Comparison of ENCODE assay signal across 29 cellular contexts in genomic region chr18:31205273-31205672, GRCh38. TPM values are rescaled to one million over a fixed set of nuclear protein-coding genes. Genes with fewer than 3 reads are reported as not detected.
DNase-seq lines count a peak whose midpoint lies in the region; FAIRE-seq and TF ChIP-seq lines count a peak whose summit lies in the region.
"Had no signal": no experiment of that assay in that cellular context is flagged by ENCODE, and none has a peak within 500 bp of the region (broad histone marks: within the 10 kb centered on the region; RNA-seq: fewer than 3 reads in every experiment).

No MANE protein-coding gene starts in this region.

- no peaks in the 10 kb centered on the region for H3K27me3 Mint-ChIP-seq in MCF 10A (ENCODE audit: insufficient read depth, unreplicated experiment)
- H3K27me3 Mint-ChIP-seq: memory B cell had no signal

- BruUV-seq in mammary epithelial cell (replicated peaks; lab: Mats Ljungman, UMichigan) (no TSS peak), MCF 10A (replicated peaks; lab: Mats Ljungman, UMichigan) (no TSS peak)

- WGBS in mammary epithelial cell (ENCODE audit: low coverage, missing lambda C conversion rate) = 0% methylated on average over 2 of the region's 2 CpGs
- 17 to 58% (median 45%) methylated on average over 2 of the region's 2 CpGs for WGBS in small intestine, 3 donors
- WGBS in adrenal gland, 4 donors = 78 to 87% (median 83%) methylated on average over 2 of the region's 2 CpGs

- CTCF ChIA-PET in mammary epithelial cell (lab: Charles Lee; ENCODE audit: low non-redundant PET) = no interaction called here
- CTCF ChIA-PET in MCF 10A (lab: Yijun Ruan, JAX) = interaction anchor here (1.3 kb wide), 1 partner anchor 102 kb away, joined by 4 read pairs; no protein-coding TSS in a partner anchor

- TF ChIP-seq POLR2A in adrenal gland (IDR thresholded peaks at IDR 0.05) = no peak

- H3K9me3 ChIP-seq in mammary epithelial cell (replicated peaks; ENCODE audit: insufficient read depth, low read length) (no peaks in the 10 kb centered on the region), right atrium auricular region (no peaks in the 10 kb centered on the region), small intestine (ENCODE audit: control insufficient read depth, low read depth) (no peaks in the 10 kb centered on the region), adrenal gland (replicated peaks in 1 of 3) (no peaks in the 10 kb centered on the region)
- H3K9me3 ChIP-seq: stomach, tibial artery had no signal

- in situ Hi-C loops in mammary epithelial cell (cut with MboI; ENCODE audit: low sequenced_read_pairs in 2 of 2) = no loop called here

- no peak for FAIRE-seq in small intestine (lab: Jason Lieb, UNC)
- FAIRE-seq: H54 had no signal

- intact Hi-C loops in mammary epithelial cell (cut with micrococcal nuclease) (no loop called here), MCF 10A (cut with micrococcal nuclease) (no loop called here), adrenal gland (cut with DNase I) (no loop called here)

- no peak overlapping the region for H3K27ac Mint-ChIP-seq in MCF 10A (ENCODE audit: low read depth, unreplicated experiment)
- H3K27ac Mint-ChIP-seq: CD8-positive, alpha-beta T cell; memory B cell had no signal

- no peaks in the 10 kb centered on the region for H3K36me3 ChIP-seq in mammary epithelial cell (ENCODE audit: insufficient read depth, low read length)
- H3K36me3 ChIP-seq in right atrium auricular region = no peaks in the 10 kb centered on the region
- H3K36me3 ChIP-seq in small intestine (ENCODE audit: control insufficient read depth in 2 of 2, insufficient read depth in 2 of 2, low read length in 2 of 2) = no peaks in the 10 kb centered on the region
- no peaks in the 10 kb centered on the region for H3K36me3 ChIP-seq in adrenal gland (replicated peaks in 1 of 2)
- H3K36me3 ChIP-seq: stomach, tibial artery had no signal

- peak overlapping the region; percentile 8 for H2AFZ ChIP-seq in mammary epithelial cell (ENCODE audit: low read depth, low read length)

- H3K36me3 Mint-ChIP-seq in MCF 10A (ENCODE audit: insufficient read depth, unreplicated experiment) = no peaks in the 10 kb centered on the region
- H3K36me3 Mint-ChIP-seq: CD8-positive, alpha-beta T cell; memory B cell had no signal

- no peaks in the 10 kb centered on the region for H3K79me2 ChIP-seq in mammary epithelial cell (ENCODE audit: insufficient read depth, low read length)

- TF ChIP-seq CTCF in mammary epithelial cell (conservative IDR thresholded peaks at IDR 0.05 in 1 of 2, IDR thresholded peaks at IDR 0.05 in 1 of 2; ENCODE audit: extremely low read depth in 1 of 2, insufficient read depth in 1 of 2, low read depth in 1 of 2, low read length in 2 of 2) = no peak
- TF ChIP-seq CTCF in MCF 10A (IDR thresholded peaks at IDR 0.05; ENCODE audit: unreplicated experiment) = no peak
- TF ChIP-seq CTCF in VCaP (conservative IDR thresholded peaks at IDR 0.05) = no peak
- no peak for TF ChIP-seq CTCF in right atrium auricular region (IDR thresholded peaks at IDR 0.05)
- TF ChIP-seq CTCF in adrenal gland (IDR thresholded peaks at IDR 0.05) = no peak

- no peaks in the 10 kb centered on the region for H3K9me3 Mint-ChIP-seq in MCF 10A (ENCODE audit: unreplicated experiment)

- peaks cover 32% of the 10 kb centered on the region for H3K4me1 Mint-ChIP-seq in MCF 10A (ENCODE audit: insufficient read depth, unreplicated experiment)
- H3K4me1 Mint-ChIP-seq: memory B cell had no signal

- H3K27ac ChIP-seq in mammary epithelial cell (ENCODE audit: insufficient read depth, low read depth, low read length) (no peak overlapping the region), VCaP (peak overlapping the region; percentile 89), right atrium auricular region (peak overlapping the region; percentile 28 to 77), small intestine (ENCODE audit: low read depth in 1 of 2, low read length in 1 of 2) (peak overlapping the region; percentile 59 to 64), adrenal gland (no peak overlapping the region)
- H3K27ac ChIP-seq: dorsolateral prefrontal cortex, stomach, tibial artery had no signal

- H3K27me3 ChIP-seq in mammary epithelial cell (ENCODE audit: insufficient read depth, low read length) (no peaks in the 10 kb centered on the region), right atrium auricular region (no peaks in the 10 kb centered on the region), small intestine (ENCODE audit: control insufficient read depth in 2 of 2, insufficient read depth in 2 of 2, low read length in 2 of 2) (no peaks in the 10 kb centered on the region), adrenal gland (no peaks in the 10 kb centered on the region)
- H3K27me3 ChIP-seq: stomach, tibial artery had no signal

- peaks cover 17% of the 10 kb centered on the region for H3K4me1 ChIP-seq in mammary epithelial cell (ENCODE audit: insufficient read depth, low read length)
- peaks cover 0 to 8% of the 10 kb centered on the region in 2 donors for H3K4me1 ChIP-seq in right atrium auricular region
- peaks cover 0 to 4% of the 10 kb centered on the region in 2 donors for H3K4me1 ChIP-seq in small intestine (ENCODE audit: control insufficient read depth in 2 of 2, insufficient read depth in 1 of 2, low read depth in 1 of 2, low read length in 1 of 2)
- H3K4me1 ChIP-seq in adrenal gland (replicated peaks in 1 of 2) = no peaks in the 10 kb centered on the region

- no peak for DNase-seq in mammary epithelial cell
- no peak for DNase-seq in MCF 10A (ENCODE audit: unreplicated experiment)
- DNase-seq in right atrium auricular region (ENCODE audit: low spot score) = no peak
- peak; percentile 37 for DNase-seq in small intestine
- no peak for DNase-seq in adrenal gland
- DNase-seq in NCI-H1694 treated with DMSO at 0.1 percent for 48 hours (lab: John Stamatoyannopoulos, UW) = no peak
- DNase-seq in NCI-H774 (lab: John Stamatoyannopoulos, UW) = no peak
- DNase-seq: activated effector memory CD4-positive, alpha-beta T cell treated with anti-CD3 and anti-CD28 coated beads, Interleukin-2, amount 50 U/mL, for 16 hours; activated T-cell treated with anti-CD3 and anti-CD28 coated beads, Interleukin-2, amount 50 U/mL, for 1 hour; CD8-positive, alpha-beta T cell; DMS 273 treated with DMSO at 0.1 percent for 48 hours; dorsolateral prefrontal cortex; IMR-90; kidney glomerular epithelial cell; NCI-H1105 treated with DMSO at 0.1 percent for 48 hours; NCI-H2029 treated with DMSO at 0.1 percent for 48 hours; NCI-H226; NCI-H748 treated with DMSO at 0.1 percent for 48 hours; stimulated activated CD4-positive, alpha-beta T cell treated with anti-CD3 and anti-CD28 coated beads, Interleukin-2, amount 100 ng/mL, for 24 hours; stomach; T-helper 2 cell; tibial artery had no signal

- POLR2A ChIA-PET in MCF 10A (lab: Yijun Ruan, JAX) = interaction anchor here (0.7 to 5.2 kb wide), 5 partner anchors 7 to 166 kb away, joined by 3 to 37 read pairs (median 13); no protein-coding TSS in a partner anchor

- no peak overlapping the region for H3K4me2 ChIP-seq in mammary epithelial cell (ENCODE audit: insufficient read depth, low read depth, low read length)

- dilution Hi-C loops in mammary epithelial cell (cut with HindIII; ENCODE audit: low sequenced_read_pairs) = no loop called here

- H4K20me1 ChIP-seq in mammary epithelial cell (ENCODE audit: insufficient read depth, low read length) = no peaks in the 10 kb centered on the region

- no peak overlapping the region for H3K9ac ChIP-seq in mammary epithelial cell (ENCODE audit: insufficient read depth, low read length)

- no peak overlapping the region for H3K4me3 Mint-ChIP-seq in MCF 10A (ENCODE audit: unreplicated experiment)
- H3K4me3 Mint-ChIP-seq: CD8-positive, alpha-beta T cell; memory B cell had no signal

- H3K4me3 ChIP-seq in mammary epithelial cell (replicated peaks in 1 of 3; ENCODE audit: insufficient read depth in 1 of 3, low read depth in 2 of 3, low read length in 3 of 3) (no peak overlapping the region), right atrium auricular region (peak overlapping the region; percentile 29 to 36), small intestine (ENCODE audit: low read depth in 1 of 2, low read length in 2 of 2) (no peak overlapping the region), adrenal gland (no peak overlapping the region)
- H3K4me3 ChIP-seq: dorsolateral prefrontal cortex, stomach, tibial artery had no signal

RNA-seq across cellular contexts. Expression of gene DSC1, which starts 42.6 kb away (rescaled TPM):
- total RNA-seq in mammary epithelial cell (1 to 10 TPM in 1 of 2 donors, under 1 TPM in 1; 0.28 to 1.2 TPM), MCF 10A (2022) (not detected in 2 replicates), right atrium auricular region (10 to 100 TPM; 54.0 to 75.3 TPM), adrenal gland (not detected)
- polyA plus RNA-seq in mammary epithelial cell (0.24 TPM), small intestine (not detected), adrenal gland (not detected)
- not detected for polyA minus RNA-seq in mammary epithelial cell
- total RNA-seq: A172, G401, IMR-90, M059J, pulmonary artery endothelial cell, stomach had no signal
- polyA plus RNA-seq: IMR-90 had no signal

Comparison
In these comparisons a context has a peak if more than half of its experiments do, and no peak if none do; other contexts are left out.
1. H3K27ac ChIP-seq: peak in VCaP (single experiment), right atrium auricular region (2 of 2) and small intestine (2 of 2); none in mammary epithelial cell (single experiment) and adrenal gland (0 of 5).
2. H3K4me3 ChIP-seq: peak in right atrium auricular region (2 of 2); none in mammary epithelial cell (0 of 3), small intestine (0 of 2) and adrenal gland (0 of 4).
3. RNA of gene DSC1, which starts 42.6 kb away (total RNA-seq): 54.0 to 75.3 TPM in right atrium auricular region; 0.28 to 1.2 TPM in mammary epithelial cell, not detected in MCF 10A and not detected in adrenal gland; every median in the first group is over 10 times any median in the second.